8 cellular contexts compared by ENCODE assay signal in the genomic region with DNA sequence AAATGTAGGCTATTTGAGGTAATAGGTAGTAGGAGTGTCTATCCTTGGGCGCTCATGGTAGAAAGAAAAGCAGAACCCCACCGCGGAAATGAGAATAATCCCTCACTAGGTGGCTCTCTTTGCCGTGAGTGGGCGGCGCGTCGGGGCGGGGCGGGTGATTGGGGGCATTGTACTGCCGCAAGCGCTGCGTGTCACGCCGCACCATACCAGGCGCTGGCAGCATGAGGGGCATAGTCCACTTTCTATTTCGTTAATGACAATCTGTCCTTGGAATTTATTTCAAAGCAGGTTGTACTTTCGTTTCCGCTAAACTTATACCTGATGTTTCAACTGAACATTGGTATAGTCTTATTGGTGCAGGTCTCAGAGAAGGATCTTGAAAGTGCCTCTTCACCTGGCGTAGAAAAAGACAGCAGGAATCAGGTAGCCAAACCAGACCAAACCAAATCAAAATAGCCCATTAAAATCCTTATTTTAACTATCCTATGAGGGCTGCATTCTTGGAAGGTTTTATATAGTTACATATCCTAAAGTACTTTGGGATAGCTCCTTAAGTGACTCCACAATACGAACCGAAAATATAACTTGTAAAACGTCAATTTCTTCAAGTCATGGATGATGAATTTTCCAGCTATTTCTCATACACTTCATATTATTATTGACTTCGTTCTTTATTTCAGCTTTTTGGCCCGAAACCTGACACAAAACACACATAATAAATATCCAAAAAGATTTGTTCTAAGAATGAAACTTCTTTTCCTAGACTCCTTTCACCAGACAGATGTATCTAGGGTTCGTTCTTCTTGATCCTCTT. TPM values are rescaled to one million over a fixed set of nuclear protein-coding genes. Genes with fewer than 3 reads are reported as not detected.
DNase-seq lines count a peak whose midpoint lies in the region; ATAC-seq, FAIRE-seq and TF ChIP-seq lines count a peak whose summit lies in the region.

No MANE protein-coding gene starts in this region.

- peaks cover 45% of the 10 kb centered on the region for H3K4me1 ChIP-seq in A549

- H3K27ac ChIP-seq in A549: peak overlapping the region; percentile 95 to 96

- no peaks in the 10 kb centered on the region for H3K9me3 ChIP-seq in A549

- TF ChIP-seq CTCF in A549 (IDR thresholded peaks at IDR 0.05) (peak; percentile 66), kidney epithelial cell (IDR thresholded peaks at IDR 0.05; ENCODE audit: insufficient read depth, low read length, poor library complexity, severe bottlenecking) (peak; percentile 52)

- H3K36me3 Mint-ChIP-seq in central memory CD8-positive, alpha-beta T cell (ENCODE audit: insufficient read depth): peaks cover 26% of the 10 kb centered on the region

- no peak for TF ChIP-seq EP300 in A549 (IDR thresholded peaks at IDR 0.05)

- TF ChIP-seq RAD21 in A549 (conservative IDR thresholded peaks at IDR 0.05 in 1 of 2, IDR thresholded peaks at IDR 0.05 in 1 of 2): peak; percentile 72 to 84

- H3K27ac Mint-ChIP-seq in central memory CD8-positive, alpha-beta T cell (ENCODE audit: low read depth): peak overlapping the region; percentile 99

- H3K4me1 Mint-ChIP-seq in central memory CD8-positive, alpha-beta T cell: peaks cover 34% of the 10 kb centered on the region

- H3K36me3 ChIP-seq in kidney epithelial cell (ENCODE audit: control insufficient read depth, insufficient read depth, low read length): no peaks in the 10 kb centered on the region

- peak overlapping the region; percentile 87 for H3K4me3 ChIP-seq in A549
- H3K4me3 ChIP-seq in kidney epithelial cell (ENCODE audit: low read depth, low read length): peak overlapping the region; percentile 70

- no peaks in the 10 kb centered on the region for H3K27me3 Mint-ChIP-seq in central memory CD8-positive, alpha-beta T cell

- TF ChIP-seq POLR2A in A549 (IDR thresholded peaks at IDR 0.05; ENCODE audit: low read length): 0 out of 2 replicates have a peak, but pooled peaks have one; percentile 33

- POLR2A ChIA-PET in A549 (lab: Yijun Ruan, JAX): no interaction called here

- peak overlapping the region; percentile 93 for H3K4me3 Mint-ChIP-seq in central memory CD8-positive, alpha-beta T cell

- FAIRE-seq in A549 (lab: Jason Lieb, UNC): no peak

- ATAC-seq in A549: peak; percentile 50 to 53
- peak; percentile 44 for ATAC-seq in GM18868 (IDR thresholded peaks at IDR 0.05; ENCODE audit: unreplicated experiment)
- ATAC-seq in HG03280 (IDR thresholded peaks at IDR 0.05; ENCODE audit: unreplicated experiment): peak; percentile 43
- ATAC-seq in activated CD4-positive, CD25-positive, alpha-beta regulatory T cell treated with anti-CD3 and anti-CD28 coated beads, Interleukin-2, amount 50 U/mL, for 24 hours: peak; percentile 55 to 57
- peak; percentile 58 for ATAC-seq in central memory CD8-positive, alpha-beta T cell (replicated peaks; ENCODE audit: extremely low read depth, poor library complexity, severe bottlenecking)

- peak; percentile 59 to 83 for DNase-seq in A549 (ENCODE audit: low read depth in 1 of 2, low spot score in 1 of 2)
- DNase-seq in NCI-H345 treated with DMSO at 0.1 percent for 48 hours (lab: John Stamatoyannopoulos, UW; ENCODE audit: unreplicated experiment): peak; percentile 72
- DNase-seq in central memory CD8-positive, alpha-beta T cell (ENCODE audit: low spot score in 2 of 2): peak; percentile 77 to 82
- DNase-seq in kidney epithelial cell (ENCODE audit: low read depth): no peak
- DNase-seq in stimulated activated CD4-positive, alpha-beta T cell treated with anti-CD3 and anti-CD28 coated beads, Interleukin-15, amount 100 ng/mL, for 48 hours (ENCODE audit: low read depth in 2 of 2): peak; percentile 81 to 90

- peak overlapping the region; percentile 84 for H3K4me2 ChIP-seq in A549

- CTCF ChIA-PET in A549 (lab: Yijun Ruan, JAX): interaction anchor here (0.5 to 2.5 kb wide), 19 partner anchors 15 to 446 kb away, joined by 3 to 7 read pairs (median 3); no protein-coding TSS in a partner anchor

- H3K9me3 Mint-ChIP-seq in central memory CD8-positive, alpha-beta T cell: no peaks in the 10 kb centered on the region

- 1% methylated on average over 26 of the region's 26 CpGs for WGBS in A549 (ENCODE audit: missing lambda C conversion rate)

- H3K27me3 ChIP-seq in kidney epithelial cell (ENCODE audit: control insufficient read depth, insufficient read depth, low read length): no peaks in the 10 kb centered on the region

TF ChIP-seq in A549, 52 proteins besides CTCF, POLR2A, EP300 and RAD21:
- peak; percentile 78 for TF ChIP-seq MAX (IDR thresholded peaks at IDR 0.05)
- no peak for TF ChIP-seq FOSL2 (IDR thresholded peaks at IDR 0.05)
- 0 out of 2 replicates have a peak, but pooled peaks have one; percentile 16 for TF ChIP-seq FOSL2 (CRISPR knock-in tag; IDR thresholded peaks at IDR 0.05)
- peak; percentile 80 for TF ChIP-seq SMC3 (IDR thresholded peaks at IDR 0.05)
- TF ChIP-seq JUN (IDR thresholded peaks at IDR 0.05): peak in 1 of 2 experiments; percentile 36; a peak in 1 of 5 replicates
- TF ChIP-seq HEYL (CRISPR knock-in tag; IDR thresholded peaks at IDR 0.05): no peak
TF ChIP-seq in A549: peak in this region for 4.

RNA-seq across cellular contexts. Expression of gene SMG7, which starts 1.9 kb away (rescaled TPM):
- polyA plus RNA-seq in A549 (2011; rRNA removed): 51.3 and 55.5 TPM in 2 replicates
- 16.4 and 20.8 TPM in 2 replicates for polyA plus RNA-seq in A549 (2012; cell fraction: cytosol; rRNA removed)
- 19.0 and 26.3 TPM in 2 replicates for polyA plus RNA-seq in A549 (2012; cell fraction: nucleus; rRNA removed)
- polyA plus RNA-seq in A549 (2017; fragmentation: RNase III; extraction: RNeasy Plus Mini Kit Qiagen cat#74134 plus additional on column Dnase treatment): 27.2 to 29.7 TPM (median 29.1 TPM) in 3 replicates
- 65.3 and 78.9 TPM in 2 replicates for polyA minus RNA-seq in A549 (2011; rRNA and poly(A)+ RNA removed)
- 54.3 and 62.2 TPM in 2 replicates for total RNA-seq in kidney epithelial cell

RNA-seq across cellular contexts. Expression of gene NMNAT2, which starts 52.2 kb away (rescaled TPM):
- polyA plus RNA-seq in A549 (2011; rRNA removed): 0.16 and 0.48 TPM in 2 replicates
- 0.09 and 0.25 TPM in 2 replicates for polyA plus RNA-seq in A549 (2012; cell fraction: cytosol; rRNA removed)
- polyA plus RNA-seq in A549 (2012; cell fraction: nucleus; rRNA removed): 0.13 and 0.15 TPM in 2 replicates
- polyA plus RNA-seq in A549 (2017; fragmentation: RNase III; extraction: RNeasy Plus Mini Kit Qiagen cat#74134 plus additional on column Dnase treatment): 0.63 to 0.88 TPM (median 0.72 TPM) in 3 replicates
- polyA minus RNA-seq in A549 (2011; rRNA and poly(A)+ RNA removed): 0.08 and 1.5 TPM in 2 replicates
- total RNA-seq in kidney epithelial cell: 0.27 and 1.0 TPM in 2 replicates
